ENCODE assay signal across 8 cellular contexts in the genomic region with DNA sequence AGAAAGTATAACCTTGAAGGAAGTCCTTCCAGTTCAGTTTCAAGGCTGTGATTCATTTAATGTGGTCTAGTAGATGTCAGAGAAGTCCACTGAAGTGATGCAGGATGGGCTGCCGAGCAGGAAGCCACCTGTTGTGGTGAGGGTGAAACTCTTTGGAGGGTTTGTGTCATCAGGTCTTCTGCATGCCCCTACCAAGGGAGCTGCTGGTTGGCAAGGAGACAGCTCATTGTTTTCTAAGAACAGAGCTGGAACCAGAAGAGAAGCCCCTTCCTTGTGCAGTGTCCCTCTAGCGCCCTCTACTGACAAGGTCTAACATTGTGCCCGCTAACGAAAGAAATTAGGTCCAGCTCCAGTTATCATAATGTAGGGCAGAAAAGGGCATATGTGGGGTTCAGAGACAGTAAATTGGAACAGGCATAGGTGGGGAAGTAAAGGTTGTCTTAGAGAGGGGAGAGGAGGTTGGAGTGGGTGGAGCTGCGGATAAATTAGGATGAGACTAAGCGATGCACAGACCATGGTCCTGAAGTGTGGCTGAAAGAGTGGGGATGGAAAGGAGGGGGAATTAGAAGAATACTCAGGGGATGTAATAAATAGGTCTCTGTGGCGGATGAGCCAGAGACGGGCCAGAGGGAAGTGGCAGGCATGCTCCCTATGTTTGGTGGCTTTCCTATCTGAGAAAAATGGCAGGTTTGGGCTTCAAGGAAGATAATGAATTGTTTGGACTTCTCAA.
DNase-seq lines count a peak whose midpoint lies in the region; ATAC-seq and TF ChIP-seq lines count a peak whose summit lies in the region.

No MANE protein-coding gene starts in this region.

- TF ChIP-seq CTCF in Caco-2 (IDR thresholded peaks at IDR 0.05; ENCODE audit: insufficient read depth in 1 of 2, low read depth in 1 of 2, low read length in 1 of 2, severe bottlenecking in 1 of 2, unreplicated experiment in 1 of 2), result peak; percentile 80
- TF ChIP-seq CTCF in WERI-Rb-1 (IDR thresholded peaks at IDR 0.05; ENCODE audit: low read depth, low read length), result peak; percentile 74
- peak; percentile 58 for TF ChIP-seq CTCF in foreskin keratinocyte (conservative IDR thresholded peaks at IDR 0.05)
- TF ChIP-seq CTCF in psoas muscle (IDR thresholded peaks at IDR 0.05), result peak; percentile 36

- peak; percentile 99 for ATAC-seq in GM18873 (IDR thresholded peaks at IDR 0.05; ENCODE audit: low FRiP score, unreplicated experiment)
- peak; percentile 85 for ATAC-seq in HG03039 (IDR thresholded peaks at IDR 0.05; ENCODE audit: unreplicated experiment)
- ATAC-seq in foreskin keratinocyte, result peak; percentile 69
- no peak for ATAC-seq in psoas muscle

- CTCF ChIA-PET in Caco-2 (lab: Charles Lee), result interaction anchor here (0.6 to 2.1 kb wide), 6 partner anchors 18 to 543 kb away, joined by 3 to 42 read pairs (median 3); no protein-coding TSS in a partner anchor

- peaks cover 6% of the 10 kb centered on the region for H3K27me3 Mint-ChIP-seq in Caco-2 (ENCODE audit: insufficient read depth, unreplicated experiment)

- WGBS in psoas muscle, 3 donors, result 11 to 14% (median 12%) methylated on average over 8 of the region's 8 CpGs

- no peak overlapping the region for H3K4me3 Mint-ChIP-seq in Caco-2 (ENCODE audit: unreplicated experiment)

- no TSS peak for BruUV-seq in Caco-2 (replicated peaks; lab: Mats Ljungman, UMichigan)

- no peaks in the 10 kb centered on the region for H3K9me3 Mint-ChIP-seq in Caco-2 (ENCODE audit: unreplicated experiment)

- POLR2A ChIA-PET in Caco-2 (lab: Charles Lee), result no interaction called here

- intact Hi-C loops in Caco-2 (cut with micrococcal nuclease; ENCODE audit: unreplicated experiment) (loop anchor here (1.0 to 2.0 kb wide), 4 partner anchors 148 to 543 kb away; no protein-coding TSS in a partner anchor), psoas muscle (cut with DNase I) (no loop called here)

- H3K4me3 ChIP-seq in Caco-2 (ENCODE audit: low read depth, low read length) (no peak overlapping the region), WERI-Rb-1 (ENCODE audit: low read depth, low read length) (no peak overlapping the region), psoas muscle (no peak overlapping the region)

- DNase-seq in Caco-2 (peak; percentile 47 to 59), NCI-H2029 (lab: John Stamatoyannopoulos, UW) (peak; percentile 55), WERI-Rb-1 (peak; percentile 41), foreskin keratinocyte (no peak), psoas muscle (no peak), dedifferentiated amniotic fluid mesenchymal stem cell (ENCODE audit: extremely low spot score) (no peak)

- H3K36me3 Mint-ChIP-seq in Caco-2 (ENCODE audit: insufficient read depth, unreplicated experiment), result no peaks in the 10 kb centered on the region

- H3K27me3 ChIP-seq in Caco-2 (replicated peaks; ENCODE audit: control insufficient read depth, insufficient read depth, low read length) (no peaks in the 10 kb centered on the region), WERI-Rb-1 (ENCODE audit: insufficient read depth, low read depth, severe bottlenecking) (no peaks in the 10 kb centered on the region), foreskin keratinocyte (no peaks in the 10 kb centered on the region), psoas muscle (ENCODE audit: insufficient read depth in 3 of 3, low read length in 2 of 3) (no peaks in the 10 kb centered on the region)

- no peak overlapping the region for H3K27ac ChIP-seq in WERI-Rb-1
- no peak overlapping the region for H3K27ac ChIP-seq in foreskin keratinocyte
- H3K27ac ChIP-seq in psoas muscle, result no peak overlapping the region

- no peaks in the 10 kb centered on the region for H3K4me1 Mint-ChIP-seq in Caco-2 (ENCODE audit: low read depth, unreplicated experiment)

- H3K36me3 ChIP-seq in Caco-2 (ENCODE audit: control insufficient read depth, insufficient read depth, low read length), result no peaks in the 10 kb centered on the region
- H3K36me3 ChIP-seq in WERI-Rb-1, result no peaks in the 10 kb centered on the region
- no peaks in the 10 kb centered on the region for H3K36me3 ChIP-seq in psoas muscle (ENCODE audit: insufficient read depth in 1 of 2, low read depth in 1 of 2)

- H3K4me1 ChIP-seq in Caco-2 (no peaks in the 10 kb centered on the region), foreskin keratinocyte (no peaks in the 10 kb centered on the region), psoas muscle (no peaks in the 10 kb centered on the region)

- no peak overlapping the region for H3K27ac Mint-ChIP-seq in Caco-2 (ENCODE audit: unreplicated experiment)

- H3K9me3 ChIP-seq in Caco-2 (no peaks in the 10 kb centered on the region), WERI-Rb-1 (ENCODE audit: severe bottlenecking) (no peaks in the 10 kb centered on the region), psoas muscle (no peaks in the 10 kb centered on the region)

Comparison
In these comparisons a context has a peak if more than half of its experiments do, and no peak if none do; other contexts are left out.
1. DNase-seq: peak in Caco-2 (2 of 2), NCI-H2029 (single experiment) and WERI-Rb-1 (single experiment); none in foreskin keratinocyte (0 of 2), psoas muscle (0 of 2) and dedifferentiated amniotic fluid mesenchymal stem cell (single experiment).
2. ATAC-seq: peak in GM18873 (single experiment), HG03039 (single experiment) and foreskin keratinocyte (single experiment); none in psoas muscle (0 of 4).
3. Peak in every context shown above with its lines, with median percentiles within 50 percentile points of each other: CTCF ChIP-seq.